In the genomic region with DNA sequence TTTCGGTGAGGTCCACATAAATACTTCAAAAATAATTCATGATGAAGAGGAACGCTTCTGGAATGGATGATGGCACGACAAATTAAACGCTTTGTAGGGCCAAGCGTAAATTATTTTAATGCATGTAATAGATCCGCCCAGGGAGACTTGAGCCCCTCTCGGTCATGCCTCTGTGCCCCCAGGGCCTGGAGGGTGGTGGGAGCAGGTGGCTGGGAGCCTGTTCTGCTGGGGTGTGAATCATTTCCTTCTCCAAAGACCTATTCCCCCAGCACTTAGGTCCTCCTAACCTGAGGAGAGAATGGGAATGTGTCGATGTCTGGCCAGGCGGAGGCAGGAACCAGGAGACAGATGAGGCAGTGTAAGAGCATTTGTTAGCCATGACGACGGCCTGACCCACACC, we compare ENCODE assay signal across 19 cellular contexts.
DNase-seq lines count a peak whose midpoint lies in the region; TF ChIP-seq lines count a peak whose summit lies in the region.
"Had no signal": no experiment of that assay in that cellular context is flagged by ENCODE, and none has a peak within 500 bp of the region (broad histone marks: within the 10 kb centered on the region; RNA-seq: fewer than 3 reads in every experiment).

No MANE protein-coding gene starts in this region.

- DNase-seq in DMS79 (lab: John Stamatoyannopoulos, UW) = peak; percentile 78
- DNase-seq in glutamatergic neuron = peak; percentile 34
- peak; percentile 35 for DNase-seq in mesenteric fat pad (ENCODE audit: low spot score)
- DNase-seq in spleen = peak; percentile 42
- no peak for DNase-seq in GM13976 (ENCODE audit: low spot score)
- DNase-seq in osteoblast (ENCODE audit: insufficient read length, low spot score, missing footprints) = no peak
- no peak for DNase-seq in midbrain (lab: John Stamatoyannopoulos, UW)
- DNase-seq: Caco-2; CD4-positive, CD25-positive, alpha-beta regulatory T cell; CD8-positive, alpha-beta T cell; DMS 273 treated with DMSO at 0.1 percent for 48 hours; DND-41; GM23248; H7; HCEC 1CT had no signal

- H2AFZ ChIP-seq in osteoblast (ENCODE audit: low read length) = no peak overlapping the region
- H2AFZ ChIP-seq: GM23248 had no signal

- 85 to 91% (median 90%) methylated on average over 10 to 11 of the region's 11 CpGs for WGBS in spleen, 5 donors

- H3K4me2 ChIP-seq in osteoblast (ENCODE audit: insufficient read depth, low read length) = no peak overlapping the region
- H3K4me2 ChIP-seq: BLaER1 had no signal

- H3K36me3 ChIP-seq in spleen (no peaks in the 10 kb centered on the region), osteoblast (ENCODE audit: insufficient read depth, low read length) (no peaks in the 10 kb centered on the region)
- H3K36me3 ChIP-seq: BLaER1 had no signal

- TF ChIP-seq CTCF in glutamatergic neuron (IDR thresholded peaks at IDR 0.05; ENCODE audit: partially characterized antibody, unreplicated experiment) (no peak), spleen (IDR thresholded peaks at IDR 0.05 in 8 of 11, conservative IDR thresholded peaks at IDR 0.05 in 3 of 11) (no peak), GM13976 (IDR thresholded peaks at IDR 0.05; ENCODE audit: borderline replicate concordance, control extremely low read depth, extremely low read depth, insufficient read depth, missing control alignments) (no peak), osteoblast (IDR thresholded peaks at IDR 0.05; ENCODE audit: extremely low read depth, low read depth, low read length) (no peak)

- H3K79me2 ChIP-seq in osteoblast (ENCODE audit: insufficient read depth, low read length) = no peaks in the 10 kb centered on the region

- H3K9me3 Mint-ChIP-seq in glutamatergic neuron (ENCODE audit: unreplicated experiment) = peaks cover 9% of the 10 kb centered on the region
- H3K9me3 Mint-ChIP-seq: CD4-positive, CD25-positive, alpha-beta regulatory T cell; CD8-positive, alpha-beta T cell had no signal

- H3K4me3 Mint-ChIP-seq in glutamatergic neuron (ENCODE audit: unreplicated experiment) = no peak overlapping the region
- H3K4me3 Mint-ChIP-seq: B cell; CD8-positive, alpha-beta T cell had no signal

- H4K20me1 ChIP-seq in osteoblast (ENCODE audit: insufficient read depth, low read length) = no peaks in the 10 kb centered on the region
- H4K20me1 ChIP-seq: BLaER1 had no signal

- H3K27ac ChIP-seq in spleen (no peak overlapping the region), osteoblast (ENCODE audit: low read depth, low read length) (no peak overlapping the region)
- H3K27ac ChIP-seq: 22Rv1, BLaER1, C4-2B, GM23248 had no signal

- peaks cover 11% of the 10 kb centered on the region for H3K4me1 Mint-ChIP-seq in glutamatergic neuron (ENCODE audit: low read depth, unreplicated experiment)

- intact Hi-C loops in spleen (cut with DNase I; ENCODE audit: low total_unique reads) = no loop called here

- H3K36me3 Mint-ChIP-seq in glutamatergic neuron (ENCODE audit: unreplicated experiment) = peaks cover 5% of the 10 kb centered on the region
- H3K36me3 Mint-ChIP-seq: CD4-positive, CD25-positive, alpha-beta regulatory T cell; CD8-positive, alpha-beta T cell had no signal

- peaks cover 10% of the 10 kb centered on the region for H3K27me3 Mint-ChIP-seq in glutamatergic neuron (ENCODE audit: unreplicated experiment)
- H3K27me3 Mint-ChIP-seq: B cell had no signal

- H3K4me1 ChIP-seq in spleen (peaks cover 0 to 25% (median 16%) of the 10 kb centered on the region in 6 donors), osteoblast (ENCODE audit: insufficient read depth, low read length) (peaks cover 3% of the 10 kb centered on the region)
- H3K4me1 ChIP-seq: Caco-2 had no signal

- in situ Hi-C loops in GM13976 (cut with MboI; ENCODE audit: low sequenced_read_pairs, unreplicated experiment) = loop anchor here (25.0 kb wide), 1 partner anchor 1840 kb away; no protein-coding TSS in a partner anchor

- H3K4me3 ChIP-seq in spleen = no peak overlapping the region
- H3K4me3 ChIP-seq in osteoblast (ENCODE audit: insufficient read depth, low read length) = no peak overlapping the region
- H3K4me3 ChIP-seq: BLaER1, GM23248 had no signal

- no peaks in the 10 kb centered on the region for H3K9me3 ChIP-seq in spleen
- no peaks in the 10 kb centered on the region for H3K9me3 ChIP-seq in osteoblast (ENCODE audit: low read depth, low read length)
- H3K9me3 ChIP-seq: BLaER1, Caco-2 had no signal

- H3K27ac Mint-ChIP-seq in glutamatergic neuron (ENCODE audit: unreplicated experiment) = peak overlapping the region; percentile 40
- H3K27ac Mint-ChIP-seq: B cell; CD4-positive, CD25-positive, alpha-beta regulatory T cell; CD8-positive, alpha-beta T cell had no signal

- H3K27me3 ChIP-seq in spleen (replicated peaks in 1 of 7) (peaks cover 0 to 19% (median 0%) of the 10 kb centered on the region in 7 donors), osteoblast (ENCODE audit: insufficient read depth, low read length) (no peaks in the 10 kb centered on the region)
- H3K27me3 ChIP-seq: BLaER1 had no signal

- TF ChIP-seq POLR2A in spleen (IDR thresholded peaks at IDR 0.05) = no peak

Comparison
In these comparisons a context has a peak if more than half of its experiments do, and no peak if none do; other contexts are left out.
1. DNase-seq: peak in DMS79 (single experiment), glutamatergic neuron (single experiment), mesenteric fat pad (single experiment) and spleen (single experiment); none in GM13976 (single experiment), osteoblast (single experiment) and midbrain (single experiment).